Comparison of ENCODE assay signal across 9 cellular contexts in genomic region chr1:49046305-49046704, GRCh38.
"Had no signal": no experiment of that assay in that cellular context is flagged by ENCODE, and none has a peak within 500 bp of the region (broad histone marks: within the 10 kb centered on the region; RNA-seq: fewer than 3 reads in every experiment).

No MANE protein-coding gene starts in this region.

- H3K4me1 Mint-ChIP-seq: GM23338 had no signal

- H3K27ac ChIP-seq: HL-60, KMS-11 had no signal

- H3K4me3 ChIP-seq: GM23338, HAP-1 had no signal

- H2AFZ ChIP-seq: GM23338 had no signal

- H3K27ac Mint-ChIP-seq: GM23338, HFFc6 had no signal

- H3K9ac ChIP-seq: KMS-11 had no signal

- H3K4me3 Mint-ChIP-seq: GM23338, HFFc6 had no signal

- H3K9me3 ChIP-seq: HAP-1 had no signal

- H3K4me2 ChIP-seq: GM23338, KMS-11 had no signal

- H3K36me3 ChIP-seq: HAP-1 had no signal

- ATAC-seq: GM23338, HCT116 had no signal

- H3K4me1 ChIP-seq: HAP-1 had no signal

- DNase-seq: H7, HFFc6, Karpas-422, KBM-7 had no signal
